ENCODE assay signal across 8 cellular contexts in genomic region chr2:203811491-203812221, GRCh38. TPM values are rescaled to one million over a fixed set of nuclear protein-coding genes. Genes with fewer than 3 reads are reported as not detected.
DNase-seq lines count a peak whose midpoint lies in the region; ATAC-seq, FAIRE-seq and TF ChIP-seq lines count a peak whose summit lies in the region.

No MANE protein-coding gene starts in this region.

- TF ChIP-seq EP300 in HepG2 (IDR thresholded peaks at IDR 0.05; ENCODE audit: low read depth in 2 of 2, low read length in 2 of 2) (no peak; a peak in 1 of 4 replicates), HepG2 (CRISPR knock-in tag; IDR thresholded peaks at IDR 0.05; ENCODE audit: borderline replicate concordance) (peak; percentile 54; the same call in 1 of the 2 replicates)

- BruUV-seq in HepG2 (replicated peaks; lab: Mats Ljungman, UMichigan) = no TSS peak

- H3K4me1 Mint-ChIP-seq in T-helper 17 cell = peaks cover 36% of the 10 kb centered on the region

- no peaks in the 10 kb centered on the region for H4K20me1 ChIP-seq in HepG2 (ENCODE audit: insufficient read depth, low read length)

- in situ Hi-C loops in HepG2 (cut with HindIII; ENCODE audit: extremely low pct_ligation_motif_present, low pct_unique_long_range_greater_than_20kb) = loop anchor here (10.0 to 25.0 kb wide), 3 partner anchors 157 to 1224 kb away; no protein-coding TSS in a partner anchor

- no peaks in the 10 kb centered on the region for H3K36me3 Mint-ChIP-seq in T-helper 17 cell (ENCODE audit: low read depth)

- H3K9ac ChIP-seq in HepG2 (ENCODE audit: insufficient read depth, low read depth, low read length) = 0 out of 2 replicates have a peak overlapping the region, but pooled peaks have one; percentile 36

- intact Hi-C loops in HepG2 (cut with micrococcal nuclease; ENCODE audit: unreplicated experiment) = loop anchor here (5.0 to 10.0 kb wide), 3 partner anchors 119 to 1237 kb away; partner anchors contain the start of gene CYP20A1

- H3K27me3 Mint-ChIP-seq in T-helper 17 cell = no peaks in the 10 kb centered on the region

- H3K4me3 Mint-ChIP-seq in T-helper 17 cell = peak overlapping the region; percentile 43

- peak overlapping the region; percentile 85 for H3K27ac ChIP-seq in HepG2 (ENCODE audit: extremely low read length, insufficient read depth, low read length)

- H3K79me2 ChIP-seq in HepG2 (ENCODE audit: insufficient read depth, low read length) = no peaks in the 10 kb centered on the region

- ATAC-seq in HG03378 (IDR thresholded peaks at IDR 0.05; ENCODE audit: unreplicated experiment) = peak; percentile 77
- ATAC-seq in T-helper 17 cell = peak; percentile 81
- ATAC-seq in HepG2 = no peak; the same call in 2 of the 3 replicates

- no peak for TF ChIP-seq CTCF in GM12865 (IDR thresholded peaks at IDR 0.05; ENCODE audit: insufficient read depth, low read depth, low read length, missing control alignments)
- TF ChIP-seq CTCF in HepG2 (CRISPR knock-in tag; IDR thresholded peaks at IDR 0.05) = no peak

- CTCF ChIA-PET in HepG2 (lab: Yijun Ruan, JAX; ENCODE audit: low intra/inter-chr PET ratio, low total read pairs) = no interaction called here

- H3K4me3 ChIP-seq in GM12865 (ENCODE audit: low read depth, low read length) (no peak overlapping the region), HepG2 (replicated peaks in 1 of 3; ENCODE audit: insufficient read depth in 1 of 3, low read depth in 2 of 3, low read length in 3 of 3) (no peak overlapping the region)

- 80% methylated on average over 9 of the region's 9 CpGs for WGBS in HepG2 (ENCODE audit: low lambda C conversion rate)

- TF ChIP-seq RAD21 in HepG2 (CRISPR knock-in tag; IDR thresholded peaks at IDR 0.05) = no peak

- no peaks in the 10 kb centered on the region for H3K36me3 ChIP-seq in HepG2 (replicated peaks in 1 of 2; ENCODE audit: control insufficient read depth in 1 of 2, insufficient read depth in 2 of 2, low read length in 2 of 2)

- H3K9me3 ChIP-seq in T-helper 17 cell (ENCODE audit: control insufficient read depth, low read length, poor library complexity, severe bottlenecking) (no peaks in the 10 kb centered on the region), HepG2 (ENCODE audit: low read length) (no peaks in the 10 kb centered on the region)

- TF ChIP-seq POLR2A in HepG2 (IDR thresholded peaks at IDR 0.05; ENCODE audit: insufficient read depth in 1 of 2, low read depth in 2 of 2, low read length in 2 of 2) = no peak

- no peaks in the 10 kb centered on the region for H3K27me3 ChIP-seq in HepG2 (ENCODE audit: control insufficient read depth in 1 of 2, insufficient read depth in 2 of 2, low read length in 2 of 2)

- POLR2A ChIA-PET in HepG2 (lab: Yijun Ruan, JAX) = interaction anchor here (0.9 to 6.9 kb wide), 4 partner anchors 8 to 337 kb away, joined by 3 to 225 read pairs (median 5); no protein-coding TSS in a partner anchor

- peak overlapping the region; percentile 83 for H3K27ac Mint-ChIP-seq in T-helper 17 cell

- H3K4me1 ChIP-seq in HepG2 (ENCODE audit: insufficient read depth, low read length) = peaks cover 64% of the 10 kb centered on the region

- peak; percentile 54 for DNase-seq in GM12865 (ENCODE audit: low read depth)
- DNase-seq in T-helper 17 cell = peak in 2 of 3 donors; percentile 16 to 18
- DNase-seq in amniotic epithelial cell (ENCODE audit: low read depth) = peak; percentile 94
- peak; percentile 60 for DNase-seq in HepG2 (ENCODE audit: low spot score)
- peak; percentile 30 to 34 for DNase-seq in stimulated activated CD8-positive, alpha-beta memory T cell treated with anti-CD3 and anti-CD28 coated beads, Interleukin-2, amount 100 ng/mL, for 1 hour (ENCODE audit: low read depth in 2 of 2)
- no peak for DNase-seq in cerebellar cortex (ENCODE audit: low spot score)
- DNase-seq in DMS114 treated with DMSO at 0.1 percent for 48 hours (lab: John Stamatoyannopoulos, UW; ENCODE audit: unreplicated experiment) = no peak

- FAIRE-seq in HepG2 (lab: Jason Lieb, UNC) = no peak

- H3K4me2 ChIP-seq in HepG2 (ENCODE audit: low read depth, low read length) = peak overlapping the region; percentile 18; the same call in 1 of the 2 replicates

- peak overlapping the region; percentile 32 for H2AFZ ChIP-seq in HepG2 (ENCODE audit: low read length)

TF ChIP-seq in HepG2, 621 proteins besides CTCF, POLR2A, EP300 and RAD21 (continues in another document):
- 0 out of 2 replicates have a peak, but pooled peaks have one; percentile 28 for TF ChIP-seq PATZ1 (CRISPR knock-in tag; IDR thresholded peaks at IDR 0.05)
- TF ChIP-seq JUN (CRISPR knock-in tag; IDR thresholded peaks at IDR 0.05) = 0 out of 2 replicates have a peak, but pooled peaks have one; percentile 36
- TF ChIP-seq FOXA3 (CRISPR knock-in tag; IDR thresholded peaks at IDR 0.05) = peak; percentile 23; the same call in 1 of the 2 replicates
- peak; percentile 39; the same call in 1 of the 2 replicates for TF ChIP-seq ZBTB38 (CRISPR knock-in tag; IDR thresholded peaks at IDR 0.05)
- TF ChIP-seq HOMEZ (CRISPR knock-in tag; IDR thresholded peaks at IDR 0.05; ENCODE audit: low read depth) = peak; percentile 70; the same call in 1 of the 2 replicates
- peak; percentile 52; the same call in 1 of the 2 replicates for TF ChIP-seq GABPB1 (CRISPR knock-in tag; IDR thresholded peaks at IDR 0.05)
- TF ChIP-seq ATF3 (CRISPR knock-in tag; IDR thresholded peaks at IDR 0.05) = peak; percentile 89; the same call in 1 of the 2 replicates
- no peak for TF ChIP-seq FOXO4 (CRISPR knock-in tag; conservative IDR thresholded peaks at IDR 0.05)

RNA-seq across cellular contexts. Expression of gene CTLA4, which starts 55.9 kb away (rescaled TPM):
- total RNA-seq in T-helper 17 cell (100 to 1,000 TPM in 1 of 2 donors, 10 to 100 TPM in 1; 77.2 to 109 TPM), HepG2 (2016; rRNA removed; fragmentation: Illumina TruSeq; extraction: Trizol) (not detected in 2 replicates)
- total RNA-seq in HepG2 (2016; cell fraction: cytosol; rRNA removed; fragmentation: Illumina TruSeq; extraction: Trizol; ENCODE audit: low read depth) = not detected in 2 replicates
- total RNA-seq in HepG2 (2016; cell fraction: insoluble cytoplasmic fraction; rRNA removed; fragmentation: Illumina TruSeq; extraction: Trizol) = 0.04 TPM in 1 of 2 replicates, not detected in the other
- total RNA-seq in HepG2 (2016; cell fraction: membrane; rRNA removed; fragmentation: Illumina TruSeq; extraction: Trizol) = not detected in 2 replicates
- total RNA-seq in HepG2 (2016; cell fraction: nucleus; rRNA removed; fragmentation: Illumina TruSeq; extraction: Trizol) = not detected in 2 replicates
- polyA plus RNA-seq in HepG2 (2011; rRNA removed) = 0.16 TPM in 1 of 2 replicates, not detected in the other
- not detected in 2 replicates for polyA plus RNA-seq in HepG2 (2011; cell fraction: cytosol; rRNA removed)
- polyA plus RNA-seq in HepG2 (2011; cell fraction: nucleus; rRNA removed) = 0.32 and 0.40 TPM in 2 replicates
- polyA plus RNA-seq in HepG2 (2012) = 0.15 TPM in 1 of 2 replicates, not detected in the other
- polyA plus RNA-seq in HepG2 (2016; cell fraction: cytosol; fragmentation: Illumina TruSeq; extraction: Trizol; ENCODE audit: low read depth) = not detected in 2 replicates
- polyA plus RNA-seq in HepG2 (2016; cell fraction: insoluble cytoplasmic fraction; fragmentation: Illumina TruSeq; extraction: Trizol; ENCODE audit: low read depth) = 0.14 TPM in 1 of 2 replicates, not detected in the other
- not detected in 2 replicates for polyA plus RNA-seq in HepG2 (2016; cell fraction: membrane; fragmentation: Illumina TruSeq; extraction: Trizol; ENCODE audit: low read depth)
- 0.31 TPM in 1 of 2 replicates, not detected in the other for polyA plus RNA-seq in HepG2 (2016; cell fraction: nucleus; fragmentation: Illumina TruSeq; extraction: Trizol; ENCODE audit: insufficient read depth, low read depth)
- not detected in 2 replicates for polyA minus RNA-seq in HepG2 (2011; rRNA and poly(A)+ RNA removed; ENCODE audit: low replicate concordance)
- not detected in 2 replicates for polyA minus RNA-seq in HepG2 (2011; cell fraction: cytosol; rRNA and poly(A)+ RNA removed)
- not detected in 2 replicates for polyA minus RNA-seq in HepG2 (2011; cell fraction: nucleus; rRNA and poly(A)+ RNA removed)

Comparison
In these comparisons a context has a peak if more than half of its experiments do, and no peak if none do; other contexts are left out.
1. DNase-seq: peak in GM12865 (single experiment), T-helper 17 cell (2 of 3), amniotic epithelial cell (single experiment), HepG2 (single experiment) and stimulated activated CD8-positive, alpha-beta memory T cell treated with anti-CD3 and anti-CD28 coated beads, Interleukin-2, amount 100 ng/mL, for 1 hour (2 of 2); none in cerebellar cortex (single experiment) and DMS114 treated with DMSO at 0.1 percent for 48 hours (single experiment).
2. RNA of gene CTLA4, which starts 55.9 kb away (total RNA-seq): 77.2 to 109 TPM in T-helper 17 cell; 0.04 TPM in HepG2; every median in the first group is over 10 times any median in the second.